In genomic region chr10:120788756-120789155, GRCh38 we compare ENCODE assay signal across 21 cellular contexts.
"Had no signal": no experiment of that assay in that cellular context is flagged by ENCODE, and none has a peak within 500 bp of the region (broad histone marks: within the 10 kb centered on the region; RNA-seq: fewer than 3 reads in every experiment).

No MANE protein-coding gene starts in this region.

- DNase-seq: colonic mucosa; effector CD4-positive, alpha-beta T cell; endodermal cell; erythroblast; foreskin keratinocyte; heart left ventricle; hippocampal formation; left cardiac atrium; left ventricle myocardium superior; mesenchymal stem cell; midbrain; right cardiac atrium; stimulated activated CD4-positive, alpha-beta T cell treated with anti-CD3 and anti-CD28 coated beads, Interleukin-2, amount 100 ng/mL, for 48 hours; tibial artery; upper lobe of left lung; uterus had no signal

- H3K27me3 ChIP-seq: colonic mucosa, foreskin keratinocyte, heart left ventricle, tibial artery, upper lobe of left lung, uterus had no signal

- H3K4me3 ChIP-seq: colonic mucosa, heart left ventricle, lung, smooth muscle cell, tibial artery, upper lobe of left lung, uterus had no signal

- H3K36me3 ChIP-seq: colonic mucosa, heart left ventricle, tibial artery, upper lobe of left lung, uterus had no signal

- H3K27ac ChIP-seq: colonic mucosa, foreskin keratinocyte, tibial artery, upper lobe of left lung, uterus had no signal

- H3K36me3 Mint-ChIP-seq: natural killer cell treated with Interleukin-12 subunit alpha and Interleukin-12 subunit beta and Interleukin-15 and Interleukin-18, amount 100 ng/mL, for 72 hours; stimulated activated memory B cell treated with anti-CD40 and anti-IgM and Interleukin-4, amounts not matched to agents 10 μg/mL and 1 μg/mL and 100 μg/mL, for 72 hours had no signal

- H3K4me3 Mint-ChIP-seq: endodermal cell; natural killer cell treated with Interleukin-12 subunit alpha and Interleukin-12 subunit beta and Interleukin-15 and Interleukin-18, amount 100 ng/mL, for 72 hours; stimulated activated memory B cell treated with anti-CD40 and anti-IgM and Interleukin-4, amounts not matched to agents 10 μg/mL and 1 μg/mL and 100 μg/mL, for 72 hours; stimulated activated naive CD8-positive, alpha-beta T cell treated with anti-CD3 and anti-CD28 coated beads, Interleukin-15, Interleukin-2, amounts not matched to agents 100 ng/mL and 50 ng/mL, for 24 hours had no signal

- H3K9me3 Mint-ChIP-seq: natural killer cell treated with Interleukin-12 subunit alpha and Interleukin-12 subunit beta and Interleukin-15 and Interleukin-18, amount 100 ng/mL, for 72 hours; stimulated activated memory B cell treated with anti-CD40 and anti-IgM and Interleukin-4, amounts not matched to agents 10 μg/mL and 1 μg/mL and 100 μg/mL, for 72 hours; stimulated activated naive CD8-positive, alpha-beta T cell treated with anti-CD3 and anti-CD28 coated beads, Interleukin-15, Interleukin-2, amounts not matched to agents 100 ng/mL and 50 ng/mL, for 24 hours had no signal

- H3K27ac Mint-ChIP-seq: endodermal cell; natural killer cell treated with Interleukin-12 subunit alpha and Interleukin-12 subunit beta and Interleukin-15 and Interleukin-18, amount 100 ng/mL, for 72 hours; stimulated activated memory B cell treated with anti-CD40 and anti-IgM and Interleukin-4, amounts not matched to agents 10 μg/mL and 1 μg/mL and 100 μg/mL, for 72 hours; stimulated activated naive CD8-positive, alpha-beta T cell treated with anti-CD3 and anti-CD28 coated beads, Interleukin-15, Interleukin-2, amounts not matched to agents 100 ng/mL and 50 ng/mL, for 24 hours had no signal

- H3K9me3 ChIP-seq: colonic mucosa, heart left ventricle, tibial artery, upper lobe of left lung, uterus had no signal
